38 cellular contexts compared by ENCODE assay signal in the genomic region with DNA sequence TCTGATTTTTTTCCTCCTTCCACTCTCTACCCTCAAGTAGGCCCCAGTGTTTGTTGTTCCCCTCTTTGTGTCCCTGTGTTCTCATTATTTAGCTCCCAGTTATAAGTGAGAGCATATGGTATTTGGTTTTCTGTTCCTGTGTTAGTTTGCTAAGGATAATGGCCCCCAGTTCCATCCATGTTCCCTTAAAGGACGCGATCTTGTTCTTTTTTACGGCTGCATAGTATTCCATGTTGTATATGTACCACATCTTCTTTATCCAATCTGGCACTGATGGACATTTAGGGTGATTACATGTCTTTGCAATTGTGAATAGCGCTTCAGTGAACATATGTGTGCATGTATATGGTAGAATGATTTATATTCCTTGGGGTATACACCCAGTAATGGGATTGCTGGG. TPM values are rescaled to one million over a fixed set of nuclear protein-coding genes. Genes with fewer than 3 reads are reported as not detected.
"Had no signal": no experiment of that assay in that cellular context is flagged by ENCODE, and none has a peak within 500 bp of the region (broad histone marks: within the 10 kb centered on the region; RNA-seq: fewer than 3 reads in every experiment).

No MANE protein-coding gene starts in this region.

- H3K4me3 Mint-ChIP-seq: activated naive CD4-positive, alpha-beta T cell treated with anti-CD3 and anti-CD28 coated beads for 36 hours; activated naive CD4-positive, alpha-beta T cell treated with anti-CD3 and anti-CD28 coated beads, Interleukin-2, amount 10 ng/mL, durations not matched to agents 7 days and 5 days; activated naive CD4-positive, alpha-beta T cell treated with anti-CD3 and anti-CD28 coated beads, Interleukin-2, amount 50 U/mL, for 24 hours; activated naive CD8-positive, alpha-beta T cell; activated naive CD8-positive, alpha-beta T cell treated with anti-CD3 and anti-CD28 coated beads for 36 hours; activated naive CD8-positive, alpha-beta T cell treated with anti-CD3 and anti-CD28 coated beads, Interleukin-2, amount 10 ng/mL, durations not matched to agents 7 days and 5 days; activated naive CD8-positive, alpha-beta T cell treated with anti-CD3 and anti-CD28 coated beads, Interleukin-2, amount 50 U/mL, for 24 hours; activated T-cell treated with anti-CD3 and anti-CD28 coated beads, Interleukin-2, amount 50 U/mL, for 24 hours; activated T-cell treated with anti-CD3 and anti-CD28 coated beads, Interleukin-2, amount 50 U/mL, for 4 hours; activated T-cell treated with anti-CD3 and anti-CD28 coated beads, Interleukin-2, amount 50 U/mL, for 72 hours; activated T-helper 17 cell treated with anti-CD3 and anti-CD28 coated beads, Interleukin-2, amount 50 U/mL, for 72 hours; brain; central memory CD8-positive, alpha-beta T cell had no signal

- H3K27ac Mint-ChIP-seq: activated naive CD4-positive, alpha-beta T cell treated with anti-CD3 and anti-CD28 coated beads for 36 hours; activated naive CD4-positive, alpha-beta T cell treated with anti-CD3 and anti-CD28 coated beads, Interleukin-2, amount 10 ng/mL, durations not matched to agents 7 days and 5 days; activated naive CD4-positive, alpha-beta T cell treated with anti-CD3 and anti-CD28 coated beads, Interleukin-2, amount 50 U/mL, for 24 hours; activated naive CD4-positive, alpha-beta T cell treated with anti-CD3 and anti-CD28 coated beads, Interleukin-2, amount 50 U/mL, for 72 hours; activated naive CD8-positive, alpha-beta T cell; activated naive CD8-positive, alpha-beta T cell treated with anti-CD3 and anti-CD28 coated beads for 36 hours; activated naive CD8-positive, alpha-beta T cell treated with anti-CD3 and anti-CD28 coated beads, Interleukin-2, amount 10 ng/mL, durations not matched to agents 7 days and 5 days; activated naive CD8-positive, alpha-beta T cell treated with anti-CD3 and anti-CD28 coated beads, Interleukin-2, amount 50 U/mL, for 24 hours; activated T-cell treated with anti-CD3 and anti-CD28 coated beads, Interleukin-2, amount 50 U/mL, for 24 hours; activated T-cell treated with anti-CD3 and anti-CD28 coated beads, Interleukin-2, amount 50 U/mL, for 72 hours; activated T-helper 17 cell treated with anti-CD3 and anti-CD28 coated beads, Interleukin-2, amount 50 U/mL, for 72 hours; activated T-helper 2 cell treated with anti-CD3 and anti-CD28 coated beads, Interferon-gamma antibody, Interleukin-2, Interleukin-4, amounts not matched to agents 10 μg/mL and 5 μg/mL and 100 μg/mL, durations not matched to agents 14 hours and 24 hours and 36 hours; brain had no signal

- H3K4me1 Mint-ChIP-seq: activated naive CD4-positive, alpha-beta T cell treated with anti-CD3 and anti-CD28 coated beads, Interleukin-2, amount 10 ng/mL, durations not matched to agents 7 days and 5 days; activated naive CD4-positive, alpha-beta T cell treated with anti-CD3 and anti-CD28 coated beads, Interleukin-2, amount 50 U/mL, for 24 hours; activated naive CD8-positive, alpha-beta T cell treated with anti-CD3 and anti-CD28 coated beads for 36 hours; activated naive CD8-positive, alpha-beta T cell treated with anti-CD3 and anti-CD28 coated beads, Interleukin-2, amount 10 ng/mL, durations not matched to agents 7 days and 5 days; activated naive CD8-positive, alpha-beta T cell treated with anti-CD3 and anti-CD28 coated beads, Interleukin-2, amount 50 U/mL, for 24 hours; activated T-helper 17 cell treated with anti-CD3 and anti-CD28 coated beads, Interleukin-2, amount 50 U/mL, for 72 hours; brain; central memory CD8-positive, alpha-beta T cell had no signal

- H3K36me3 Mint-ChIP-seq: activated naive CD4-positive, alpha-beta T cell treated with anti-CD3 and anti-CD28 coated beads, Interleukin-2, amount 10 ng/mL, durations not matched to agents 7 days and 5 days; activated naive CD4-positive, alpha-beta T cell treated with anti-CD3 and anti-CD28 coated beads, Interleukin-2, amount 50 U/mL, for 24 hours; activated naive CD4-positive, alpha-beta T cell treated with anti-CD3 and anti-CD28 coated beads, Interleukin-2, amount 50 U/mL, for 72 hours; activated naive CD8-positive, alpha-beta T cell; activated naive CD8-positive, alpha-beta T cell treated with anti-CD3 and anti-CD28 coated beads for 36 hours; activated naive CD8-positive, alpha-beta T cell treated with anti-CD3 and anti-CD28 coated beads, Interleukin-2, amount 10 ng/mL, durations not matched to agents 7 days and 5 days; brain had no signal

- H3K9me3 ChIP-seq: adrenal gland had no signal

- ATAC-seq: activated naive CD4-positive, alpha-beta T cell treated with anti-CD3 and anti-CD28 coated beads, Interleukin-2, amount 50 U/mL, for 72 hours; activated naive CD8-positive, alpha-beta T cell treated with anti-CD3 and anti-CD28 coated beads, Interleukin-2, amount 50 U/mL, for 24 hours; activated T-cell treated with anti-CD3 and anti-CD28 coated beads, Interleukin-2, amount 50 U/mL, for 4 hours; activated T-cell treated with anti-CD3 and anti-CD28 coated beads, Interleukin-2, amount 50 U/mL, for 72 hours; activated T-helper 17 cell treated with anti-CD3 and anti-CD28 coated beads, Interleukin-2, amount 50 U/mL, for 72 hours; body of pancreas had no signal

- DNase-seq: activated effector memory CD4-positive, alpha-beta T cell treated with anti-CD3 and anti-CD28 coated beads, Interleukin-2, amount 50 U/mL, for 16 hours; activated effector memory CD4-positive, alpha-beta T cell treated with Interleukin-2 at 50 U/mL for 16 hours; activated gamma-delta T cell; activated gamma-delta T cell treated with Interleukin-2 at 50 U/mL for 16 hours; activated naive CD4-positive, alpha-beta T cell; activated naive CD4-positive, alpha-beta T cell treated with anti-CD3 and anti-CD28 coated beads for 36 hours; activated naive CD4-positive, alpha-beta T cell treated with anti-CD3 and anti-CD28 coated beads, Interleukin-2, amount 10 ng/mL, durations not matched to agents 7 days and 5 days; activated naive CD4-positive, alpha-beta T cell treated with anti-CD3 and anti-CD28 coated beads, Interleukin-2, amount 50 U/mL, for 16 hours; activated naive CD4-positive, alpha-beta T cell treated with Interleukin-2 at 50 U/mL for 16 hours; activated naive CD8-positive, alpha-beta T cell treated with anti-CD3 and anti-CD28 coated beads for 36 hours; activated naive CD8-positive, alpha-beta T cell treated with anti-CD3 and anti-CD28 coated beads, Interleukin-2, amount 10 ng/mL, durations not matched to agents 7 days and 5 days; activated naive CD8-positive, alpha-beta T cell treated with anti-CD3 and anti-CD28 coated beads, Interleukin-2, amount 50 U/mL, for 24 hours; activated T-cell treated with anti-CD3 and anti-CD28 coated beads, Interleukin-2, amount 50 U/mL, for 24 hours; activated T-cell treated with anti-CD3 and anti-CD28 coated beads, Interleukin-2, amount 50 U/mL, for 4 hours; activated T-cell treated with anti-CD3 and anti-CD28 coated beads, Interleukin-2, amount 50 U/mL, for 48 hours; activated T-cell treated with anti-CD3 and anti-CD28 coated beads, Interleukin-2, amount 50 U/mL, for 72 hours; adrenal gland; amniotic stem cell; amygdala; anterior cingulate cortex; aorta; body of pancreas; brain microvascular endothelial cell; caudate nucleus; central memory CD4-positive, alpha-beta T cell; cerebellar nuclear complex had no signal

- H3K27me3 ChIP-seq: adrenal gland, ascending aorta, body of pancreas, brain microvascular endothelial cell, breast epithelium, cardiac muscle cell had no signal

- H3K4me1 ChIP-seq: adrenal gland, ascending aorta, body of pancreas, breast epithelium had no signal

- H3K27ac ChIP-seq: adrenal gland, ascending aorta, body of pancreas, brain microvascular endothelial cell, breast epithelium, cardiac muscle cell had no signal

- H3K27me3 Mint-ChIP-seq: activated naive CD4-positive, alpha-beta T cell treated with anti-CD3 and anti-CD28 coated beads, Interleukin-2, amount 10 ng/mL, durations not matched to agents 7 days and 5 days; brain; central memory CD8-positive, alpha-beta T cell had no signal

- FAIRE-seq: astrocyte, bronchial epithelial cell had no signal

- H3K9me3 Mint-ChIP-seq: activated T-helper 17 cell treated with anti-CD3 and anti-CD28 coated beads, Interleukin-2, amount 50 U/mL, for 72 hours had no signal

- H3K36me3 ChIP-seq: adrenal gland, ascending aorta, brain microvascular endothelial cell, breast epithelium, cardiac muscle cell had no signal

- H3K4me3 ChIP-seq: adrenal gland, ascending aorta, body of pancreas, breast epithelium, cardiac muscle cell had no signal

RNA-seq across cellular contexts. Expression of gene BTC, which starts 54.5 kb away (rescaled TPM):
- total RNA-seq: activated naive CD4-positive, alpha-beta T cell treated with anti-CD3 and anti-CD28 coated beads for 36 hours; activated naive CD4-positive, alpha-beta T cell treated with anti-CD3 and anti-CD28 coated beads, Interleukin-2, amount 50 U/mL, for 72 hours; activated naive CD8-positive, alpha-beta T cell treated with anti-CD3 and anti-CD28 coated beads for 36 hours; activated naive CD8-positive, alpha-beta T cell treated with anti-CD3 and anti-CD28 coated beads, Interleukin-2, amount 10 ng/mL, durations not matched to agents 7 days and 5 days; activated T-cell treated with anti-CD3 and anti-CD28 coated beads, Interleukin-2, amount 50 U/mL, for 4 hours; activated T-cell treated with anti-CD3 and anti-CD28 coated beads, Interleukin-2, amount 50 U/mL, for 72 hours; activated T-helper 17 cell treated with anti-CD3 and anti-CD28 coated beads, Interleukin-2, amount 50 U/mL, for 72 hours; activated T-helper 2 cell treated with anti-CD3 and anti-CD28 coated beads, Interferon-gamma antibody, Interleukin-2, Interleukin-4, amounts not matched to agents 10 μg/mL and 5 μg/mL and 100 μg/mL, durations not matched to agents 14 hours and 24 hours and 36 hours; cardiac muscle cell had no signal
- polyA plus RNA-seq: cardiac muscle cell had no signal
